Comparison of ENCODE assay signal across 26 cellular contexts in the genomic region with DNA sequence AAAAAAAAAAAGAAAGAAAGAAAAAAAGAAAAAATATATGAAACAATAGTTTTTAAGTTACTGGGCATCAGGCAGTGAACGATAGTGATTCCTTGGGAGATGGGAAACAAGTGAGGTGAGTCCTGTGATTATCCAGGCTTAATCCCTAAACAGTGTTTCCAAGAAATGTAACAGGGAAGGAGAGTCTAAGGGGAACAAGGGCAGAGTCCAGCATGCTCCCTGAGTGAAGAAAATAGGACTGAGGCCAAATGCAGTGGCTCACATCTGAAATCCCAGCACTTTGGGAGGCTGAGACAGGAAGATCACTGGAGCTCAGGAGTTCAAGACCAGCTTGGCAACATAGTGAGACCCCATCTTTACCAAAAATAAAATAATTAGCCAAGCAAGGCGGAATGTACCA. TPM values are rescaled to one million over a fixed set of nuclear protein-coding genes. Genes with fewer than 3 reads are reported as not detected.
DNase-seq lines count a peak whose midpoint lies in the region; ATAC-seq, FAIRE-seq and TF ChIP-seq lines count a peak whose summit lies in the region.
"Had no signal": no experiment of that assay in that cellular context is flagged by ENCODE, and none has a peak within 500 bp of the region (broad histone marks: within the 10 kb centered on the region; RNA-seq: fewer than 3 reads in every experiment).

No MANE protein-coding gene starts in this region.

- peaks cover 6 to 42% (median 34%) of the 10 kb centered on the region in 3 experiments for H3K36me3 Mint-ChIP-seq in H9 (ENCODE audit: insufficient read depth in 1 of 3, low read depth in 3 of 3)
- H3K36me3 Mint-ChIP-seq in naive thymus-derived CD4-positive, alpha-beta T cell = peaks cover 3 to 53% (median 26%) of the 10 kb centered on the region in 5 donors
- H3K36me3 Mint-ChIP-seq in stimulated activated memory B cell treated with anti-CD40 and anti-IgM and Interleukin-4, amounts not matched to agents 10 μg/mL and 1 μg/mL and 100 μg/mL, for 72 hours = peaks cover 50% of the 10 kb centered on the region
- H3K36me3 Mint-ChIP-seq: natural killer cell had no signal

- no peak for TF ChIP-seq EP300 in A549 (IDR thresholded peaks at IDR 0.05)
- no peak for TF ChIP-seq EP300 in H1 (IDR thresholded peaks at IDR 0.05; ENCODE audit: borderline replicate concordance in 1 of 2, low read depth in 2 of 2, low read length in 2 of 2)

- CTCF ChIA-PET in A549 (lab: Yijun Ruan, JAX) (interaction anchor here (0.8 to 2.0 kb wide), 5 partner anchors 21 to 82 kb away, joined by 3 to 15 read pairs (median 6); no protein-coding TSS in a partner anchor), H1 (lab: Charles Lee; ENCODE audit: partially characterized antibody) (no interaction called here)
- CTCF ChIA-PET in naive thymus-derived CD4-positive, alpha-beta T cell (lab: Charles Lee) = no interaction called here

- no peak for FAIRE-seq in A549 (lab: Jason Lieb, UNC)
- no peak for FAIRE-seq in H1 (lab: Jason Lieb, UNC)

- TF ChIP-seq RAD21 in A549 (conservative IDR thresholded peaks at IDR 0.05 in 1 of 2, IDR thresholded peaks at IDR 0.05 in 1 of 2) (no peak), H1 (IDR thresholded peaks at IDR 0.05 in 1 of 2, conservative IDR thresholded peaks at IDR 0.05 in 1 of 2; ENCODE audit: low read depth in 2 of 2, low read length in 2 of 2) (no peak)

- H3K18ac ChIP-seq in H9 (ENCODE audit: insufficient read length, low read depth, low read length) = no peak overlapping the region
- no peak overlapping the region for H3K18ac ChIP-seq in H1 (ENCODE audit: extremely low read depth, low read length)

- H3K9me3 Mint-ChIP-seq in H9 = no peaks in the 10 kb centered on the region
- no peaks in the 10 kb centered on the region for H3K9me3 Mint-ChIP-seq in naive thymus-derived CD4-positive, alpha-beta T cell
- no peaks in the 10 kb centered on the region for H3K9me3 Mint-ChIP-seq in stimulated activated memory B cell treated with anti-CD40 and anti-IgM and Interleukin-4, amounts not matched to agents 10 μg/mL and 1 μg/mL and 100 μg/mL, for 72 hours
- H3K9me3 Mint-ChIP-seq: activated T-helper 1 cell treated with anti-CD3 and anti-CD28 coated beads, Interleukin-12 subunit alpha, Interleukin-12 subunit beta, Interleukin-2, Interleukin-4 antibody, amounts not matched to agents 30 ng/mL and 10 ng/mL and 1 ng/mL, durations not matched to agents 14 hours and 24 hours and 36 hours; immature natural killer cell; natural killer cell; type B pancreatic cell had no signal

- H3K27ac Mint-ChIP-seq in H9 = peak overlapping the region in 2 of 3 experiments; percentile 69 to 76; a peak in 5 of 7 replicates
- peak overlapping the region in 5 of 9 donors; percentile 8 to 71 (median 36) for H3K27ac Mint-ChIP-seq in naive thymus-derived CD4-positive, alpha-beta T cell
- no peak overlapping the region for H3K27ac Mint-ChIP-seq in stimulated activated memory B cell treated with anti-CD40 and anti-IgM and Interleukin-4, amounts not matched to agents 10 μg/mL and 1 μg/mL and 100 μg/mL, for 72 hours
- H3K27ac Mint-ChIP-seq: activated naive CD8-positive, alpha-beta T cell; activated T-helper 1 cell treated with anti-CD3 and anti-CD28 coated beads, Interleukin-12 subunit alpha, Interleukin-12 subunit beta, Interleukin-2, Interleukin-4 antibody, amounts not matched to agents 30 ng/mL and 10 ng/mL and 1 ng/mL, durations not matched to agents 14 hours and 24 hours and 36 hours; natural killer cell; type B pancreatic cell had no signal

- 60% methylated on average over 2 of the region's 2 CpGs for WGBS in A549 (ENCODE audit: missing lambda C conversion rate)
- no CpG with 5 or more reads among the region's 2 CpGs for WGBS in H9 (ENCODE audit: extremely low coverage, insufficient read length, low lambda C conversion rate)
- WGBS in H1 (ENCODE audit: extremely low coverage in 1 of 2, insufficient coverage in 1 of 2, insufficient read length in 1 of 2, insufficient replicate concordance in 2 of 2, low coverage in 1 of 2, low lambda C conversion rate in 2 of 2, missing lambda C conversion rate in 1 of 2), 2 experiments = 91% methylated on average over 2 of the region's 2 CpGs; no CpG with 5 or more reads in 1 of the 2 experiments

- H3K27ac ChIP-seq in A549 = peak overlapping the region; percentile 66 to 80; a peak in 5 of 6 replicates
- H3K27ac ChIP-seq in H9 (ENCODE audit: insufficient read length, low read depth, low read length) = no peak overlapping the region
- H3K27ac ChIP-seq in H1 (ENCODE audit: low read depth, low read length) = no peak overlapping the region
- H3K27ac ChIP-seq in naive thymus-derived CD4-positive, alpha-beta T cell (ENCODE audit: low read depth, low read length) = no peak overlapping the region
- H3K27ac ChIP-seq: body of pancreas had no signal

- H2BK120ac ChIP-seq in H9 (ENCODE audit: low read depth, low read length, poor library complexity, severe bottlenecking) = no peak overlapping the region
- no peak overlapping the region for H2BK120ac ChIP-seq in H1 (replicated peaks; ENCODE audit: low read depth, low read length)

- no peak overlapping the region for H3K4me3 Mint-ChIP-seq in H9
- H3K4me3 Mint-ChIP-seq in naive thymus-derived CD4-positive, alpha-beta T cell = no peak overlapping the region
- H3K4me3 Mint-ChIP-seq in stimulated activated memory B cell treated with anti-CD40 and anti-IgM and Interleukin-4, amounts not matched to agents 10 μg/mL and 1 μg/mL and 100 μg/mL, for 72 hours = no peak overlapping the region
- H3K4me3 Mint-ChIP-seq: activated naive CD8-positive, alpha-beta T cell; activated T-helper 1 cell treated with anti-CD3 and anti-CD28 coated beads, Interleukin-12 subunit alpha, Interleukin-12 subunit beta, Interleukin-2, Interleukin-4 antibody, amounts not matched to agents 30 ng/mL and 10 ng/mL and 1 ng/mL, durations not matched to agents 14 hours and 24 hours and 36 hours; immature natural killer cell; natural killer cell; type B pancreatic cell had no signal

- H2AK5ac ChIP-seq in H9 (ENCODE audit: insufficient read length, low read length) (no peak overlapping the region), H1 (ENCODE audit: low read depth, low read length) (no peak overlapping the region)

- DNase-seq in A549 (ENCODE audit: low read depth in 1 of 2, low spot score in 1 of 2) (no peak), H9 (no peak), H1 (ENCODE audit: low read depth in 1 of 2, low spot score in 2 of 2) (no peak), amniotic stem cell (lab: John Stamatoyannopoulos, UW) (no peak), NCI-H1105 treated with DMSO at 0.1 percent for 48 hours (lab: John Stamatoyannopoulos, UW) (no peak), NCI-H526 treated with DMSO at 0.1 percent for 48 hours (lab: John Stamatoyannopoulos, UW) (no peak)
- DNase-seq in naive thymus-derived CD4-positive, alpha-beta T cell = no peak
- DNase-seq: body of pancreas; HCEC 1CT; immature natural killer cell; KBM-7; natural killer cell; NCI-H2029; posterior cingulate gyrus; SIG-M5; stimulated activated CD4-positive, alpha-beta T cell treated with anti-CD3 and anti-CD28 coated beads, Interleukin-12 subunit alpha, Interleukin-12 subunit beta, amount 100 ng/mL, for 4 hours had no signal

- H3K27me3 ChIP-seq in H9 (ENCODE audit: insufficient read depth, low read length) (no peaks in the 10 kb centered on the region), H1 (replicated peaks in 1 of 4; ENCODE audit: control insufficient read depth in 3 of 4, extremely low read depth in 1 of 4, insufficient read depth in 3 of 4, low read length in 3 of 4) (no peaks in the 10 kb centered on the region)
- H3K27me3 ChIP-seq in naive thymus-derived CD4-positive, alpha-beta T cell (ENCODE audit: control insufficient read depth in 2 of 2, insufficient read depth in 2 of 2, low read length in 2 of 2) = no peaks in the 10 kb centered on the region
- H3K27me3 ChIP-seq: body of pancreas had no signal

- no peak overlapping the region for H2BK20ac ChIP-seq in H9 (ENCODE audit: low read depth, low read length, poor library complexity, severe bottlenecking)
- H2BK20ac ChIP-seq in H1 (ENCODE audit: low read length) = no peak overlapping the region

- TF ChIP-seq POLR2A in A549 (IDR thresholded peaks at IDR 0.05; ENCODE audit: low read length) (no peak), H1 (IDR thresholded peaks at IDR 0.05; ENCODE audit: control extremely low read depth in 1 of 2, low read depth in 2 of 2, low read length in 2 of 2) (no peak)

- intact Hi-C loops in naive thymus-derived CD4-positive, alpha-beta T cell (cut with micrococcal nuclease) = no loop called here

- H2AFZ ChIP-seq in H9 (ENCODE audit: low read length) = no peak overlapping the region
- H2AFZ ChIP-seq in H1 (ENCODE audit: low read length) = no peak overlapping the region

- H2BK5ac ChIP-seq in H9 (ENCODE audit: insufficient read length, low read length) (no peak overlapping the region), H1 (ENCODE audit: low read depth, low read length) (0 out of 2 replicates have a peak overlapping the region, but pooled peaks have one; percentile 49)

- H4K8ac ChIP-seq in H9 (replicated peaks; ENCODE audit: insufficient read length, low read depth, low read length) = no peak overlapping the region
- H4K8ac ChIP-seq in H1 (ENCODE audit: extremely low read depth, insufficient read depth, low read length) = no peak overlapping the region; the same call in 1 of the 2 replicates

- peaks cover 8 to 9% of the 10 kb centered on the region in 2 experiments for H3K4me1 Mint-ChIP-seq in H9
- H3K4me1 Mint-ChIP-seq in naive thymus-derived CD4-positive, alpha-beta T cell = peaks cover 3 to 24% (median 8%) of the 10 kb centered on the region in 7 donors
- H3K4me1 Mint-ChIP-seq in stimulated activated memory B cell treated with anti-CD40 and anti-IgM and Interleukin-4, amounts not matched to agents 10 μg/mL and 1 μg/mL and 100 μg/mL, for 72 hours = peaks cover 12% of the 10 kb centered on the region

- H3K9me3 ChIP-seq in A549 (no peaks in the 10 kb centered on the region), H9 (ENCODE audit: control insufficient read depth, low read depth, low read length) (no peaks in the 10 kb centered on the region), H1 (ENCODE audit: insufficient read depth in 2 of 2, low read depth in 1 of 2, low read length in 1 of 2) (no peaks in the 10 kb centered on the region)
- H3K9me3 ChIP-seq in naive thymus-derived CD4-positive, alpha-beta T cell (ENCODE audit: control insufficient read depth in 2 of 3, low read length in 3 of 3) = no peaks in the 10 kb centered on the region
- H3K9me3 ChIP-seq: body of pancreas had no signal

- no peak overlapping the region for H4K5ac ChIP-seq in H9 (ENCODE audit: insufficient read length, low read depth, low read length)
- H4K5ac ChIP-seq in H1 (ENCODE audit: insufficient read length, low read depth, low read length) = no peak overlapping the region

- H3K27me3 Mint-ChIP-seq in H9 (ENCODE audit: low read depth) = no peaks in the 10 kb centered on the region
- no peaks in the 10 kb centered on the region for H3K27me3 Mint-ChIP-seq in naive thymus-derived CD4-positive, alpha-beta T cell
- no peaks in the 10 kb centered on the region for H3K27me3 Mint-ChIP-seq in stimulated activated memory B cell treated with anti-CD40 and anti-IgM and Interleukin-4, amounts not matched to agents 10 μg/mL and 1 μg/mL and 100 μg/mL, for 72 hours
- H3K27me3 Mint-ChIP-seq: activated naive CD8-positive, alpha-beta T cell; type B pancreatic cell had no signal

- no peak overlapping the region for H3T11ph ChIP-seq in H9 (ENCODE audit: low read length)

- no peaks in the 10 kb centered on the region for H3K79me2 ChIP-seq in H9 (ENCODE audit: insufficient read depth, low read length)
- no peaks in the 10 kb centered on the region for H3K79me2 ChIP-seq in H1 (ENCODE audit: control insufficient read depth in 1 of 2, insufficient read depth in 2 of 2, low read length in 2 of 2)

- no peak overlapping the region for H4K91ac ChIP-seq in H9 (ENCODE audit: insufficient read length, low read depth, low read length)
- no peak overlapping the region for H4K91ac ChIP-seq in H1 (replicated peaks; ENCODE audit: insufficient read length, low read length)

- H3K9ac ChIP-seq in H9 (ENCODE audit: extremely low read depth, insufficient read length, low read length) = peak overlapping the region; percentile 31
- 0 out of 7 replicates have a peak overlapping the region, but pooled peaks of 1 of the 4 experiments have one; percentile 40 for H3K9ac ChIP-seq in H1 (replicated peaks in 1 of 4; ENCODE audit: extremely low read depth in 1 of 4, low read depth in 3 of 4, low read length in 3 of 4)

- H3K56ac ChIP-seq in H9 (ENCODE audit: insufficient read length, low read depth, low read length) (no peak overlapping the region), H1 (replicated peaks; ENCODE audit: insufficient read length, low read depth, low read length) (no peak overlapping the region)

- H3K36me3 ChIP-seq in H1 (ENCODE audit: control insufficient read depth in 2 of 4, insufficient read depth in 4 of 4, low read length in 3 of 4) = no peaks in the 10 kb centered on the region; a peak in 1 of 8 replicates
- peaks cover 0 to 23% (median 0%) of the 10 kb centered on the region in 3 experiments for H3K36me3 ChIP-seq in naive thymus-derived CD4-positive, alpha-beta T cell (ENCODE audit: control insufficient read depth in 2 of 3, insufficient read depth in 3 of 3, low read length in 3 of 3)

- no peak overlapping the region for H3K23ac ChIP-seq in H9 (ENCODE audit: insufficient read length, low read depth, low read length)
- no peak overlapping the region for H3K23ac ChIP-seq in H1 (ENCODE audit: insufficient read length)

- no peaks in the 10 kb centered on the region for H4K20me1 ChIP-seq in H9 (ENCODE audit: control insufficient read depth, insufficient read depth, insufficient read length)
- peaks cover 0 to 1% of the 10 kb centered on the region in 2 experiments for H4K20me1 ChIP-seq in H1 (replicated peaks in 1 of 2; ENCODE audit: control insufficient read depth in 1 of 2, insufficient read depth in 2 of 2, low read length in 2 of 2)

- no peaks in the 10 kb centered on the region for H3K79me1 ChIP-seq in H9 (ENCODE audit: insufficient read depth, low read depth, low read length, poor library complexity, severe bottlenecking)
- no peaks in the 10 kb centered on the region for H3K79me1 ChIP-seq in H1 (ENCODE audit: low read depth, low read length)

- H3K4me1 ChIP-seq in A549 (peaks cover 31% of the 10 kb centered on the region), H9 (ENCODE audit: insufficient read depth, low read length) (no peaks in the 10 kb centered on the region; the same call in 1 of the 2 replicates), H1 (replicated peaks in 1 of 4; ENCODE audit: control insufficient read depth in 3 of 4, insufficient read depth in 4 of 4, low read length in 3 of 4) (peaks cover 0 to 5% (median 0%) of the 10 kb centered on the region in 4 experiments; a peak in 1 of 7 replicates)
- H3K4me1 ChIP-seq in naive thymus-derived CD4-positive, alpha-beta T cell (ENCODE audit: control insufficient read depth in 2 of 2, insufficient read depth in 2 of 2, low read length in 2 of 2) = no peaks in the 10 kb centered on the region
- H3K4me1 ChIP-seq: body of pancreas had no signal

- H3K4me3 ChIP-seq in A549 (no peak overlapping the region), H1 (ENCODE audit: extremely low read depth in 1 of 4, insufficient read depth in 2 of 4, low read depth in 3 of 4, low read length in 4 of 4) (no peak overlapping the region)
- no peak overlapping the region for H3K4me3 ChIP-seq in naive thymus-derived CD4-positive, alpha-beta T cell (ENCODE audit: low read length)
- H3K4me3 ChIP-seq: body of pancreas had no signal

- H3K14ac ChIP-seq in H9 (ENCODE audit: insufficient read depth, low read length) = no peak overlapping the region; the same call in 1 of the 2 replicates
- H3K14ac ChIP-seq in H1 (ENCODE audit: insufficient read length) = no peak overlapping the region

- H3K23me2 ChIP-seq in H9 (ENCODE audit: insufficient read length, low read depth, low read length, poor library complexity, severe bottlenecking) = no peaks in the 10 kb centered on the region
- H3K23me2 ChIP-seq in H1 (ENCODE audit: low read depth, low read length) = no peaks in the 10 kb centered on the region

- no peak overlapping the region for H3K4ac ChIP-seq in H9 (ENCODE audit: low read depth, low read length)
- no peak overlapping the region for H3K4ac ChIP-seq in H1 (replicated peaks; ENCODE audit: insufficient read length, low read depth, low read length)

- peak in 1 of 2 experiments; percentile 15; a peak in 3 of 6 replicates for ATAC-seq in A549
- no peak for ATAC-seq in naive thymus-derived CD4-positive, alpha-beta T cell
- ATAC-seq in stimulated activated memory B cell treated with anti-CD40 and anti-IgM and Interleukin-4, amounts not matched to agents 10 μg/mL and 1 μg/mL and 100 μg/mL, for 72 hours = no peak
- ATAC-seq: body of pancreas, esophagus mucosa, natural killer cell had no signal

- TF ChIP-seq CTCF in A549 (IDR thresholded peaks at IDR 0.05) (no peak), H9 (conservative IDR thresholded peaks at IDR 0.05) (no peak), H1 (IDR thresholded peaks at IDR 0.05; ENCODE audit: control extremely low read depth in 1 of 3, insufficient read depth in 1 of 3, low read depth in 1 of 3, low read length in 3 of 3) (no peak)

- POLR2A ChIA-PET in A549 (lab: Yijun Ruan, JAX) (interaction anchor here (1.6 kb wide), 1 partner anchor 40 kb away, joined by 11 read pairs; no protein-coding TSS in a partner anchor), H1 (lab: Charles Lee; ENCODE audit: partially characterized antibody) (interaction anchor here (1.6 kb wide), 1 partner anchor 40 kb away, joined by 6 read pairs; no protein-coding TSS in a partner anchor)
- POLR2A ChIA-PET in naive thymus-derived CD4-positive, alpha-beta T cell (lab: Charles Lee) = no interaction called here

- H3K4me2 ChIP-seq in A549 = peak overlapping the region; percentile 66
- no peak overlapping the region for H3K4me2 ChIP-seq in H9 (ENCODE audit: insufficient read depth, insufficient read length, low read length)
- no peak overlapping the region; a peak in 1 of 4 replicates for H3K4me2 ChIP-seq in H1 (ENCODE audit: insufficient read depth in 1 of 2, low read depth in 2 of 2, low read length in 2 of 2)

- no peak overlapping the region for H2BK12ac ChIP-seq in H9 (ENCODE audit: insufficient read length, low read depth, low read length)
- H2BK12ac ChIP-seq in H1 (ENCODE audit: low read depth, low read length) = no peak overlapping the region

- H2BK15ac ChIP-seq in H9 (ENCODE audit: low read depth, low read length) (no peak overlapping the region), H1 (ENCODE audit: low read length) (no peak overlapping the region)

RNA-seq across cellular contexts. Expression of gene R3HDM2, which starts 40.7 kb away (rescaled TPM):
- polyA plus RNA-seq in A549 (2011; rRNA removed) (28.8 and 30.6 TPM in 2 replicates), A549 (2017; fragmentation: RNase III; extraction: RNeasy Plus Mini Kit Qiagen cat#74134 plus additional on column Dnase treatment) (14.0 to 14.7 TPM (median 14.4 TPM) in 3 replicates), H1 (2011; rRNA removed) (25.6 and 37.1 TPM in 2 replicates)
- polyA plus RNA-seq in A549 (2012; cell fraction: cytosol; rRNA removed) = 24.1 and 33.5 TPM in 2 replicates
- polyA plus RNA-seq in A549 (2012; cell fraction: nucleus; rRNA removed) = 44.2 and 64.6 TPM in 2 replicates
- 32.8 and 38.9 TPM in 2 replicates for polyA minus RNA-seq in A549 (2011; rRNA and poly(A)+ RNA removed)
- 43.9 and 45.4 TPM in 2 replicates for total RNA-seq in H9 (2021)
- total RNA-seq in H1 (2021; fragmentation: NEBNext Ultra II Directional; extraction: Animal tissue kit (Norgen Biotek cat#: 25700)) = 23.7 and 27.0 TPM in 2 replicates
- polyA plus RNA-seq in H1 (2011; cell fraction: cytosol; rRNA removed) = 16.0 TPM
- 73.0 TPM for polyA plus RNA-seq in H1 (2011; cell fraction: nucleus; rRNA removed)
- polyA plus RNA-seq in H1 (2012, experiment 1 of 2) = 20.7 to 26.7 TPM (median 23.3 TPM) in 4 replicates
- 5.2 TPM for polyA plus RNA-seq in H1 (2012, experiment 2 of 2)
- 21.6 TPM for polyA plus RNA-seq in H1 (2013, experiment 1 of 2)
- polyA plus RNA-seq in H1 (2013, experiment 2 of 2) = 17.4 TPM
- 23.3 and 26.0 TPM in 2 replicates for polyA minus RNA-seq in H1 (2011; rRNA and poly(A)+ RNA removed)
- polyA minus RNA-seq in H1 (2011; cell fraction: cytosol; rRNA and poly(A)+ RNA removed) = 17.4 TPM
- 33.8 TPM for polyA minus RNA-seq in H1 (2011; cell fraction: nucleus; rRNA and poly(A)+ RNA removed)
- 100 to 1,000 TPM in 4 of 5 experiments, 10 to 100 TPM in 1; 74.9 to 145 (median 120) TPM for total RNA-seq in naive thymus-derived CD4-positive, alpha-beta T cell
- polyA plus RNA-seq in naive thymus-derived CD4-positive, alpha-beta T cell = 10 to 100 TPM; 13.7 to 25.8 TPM

RNA-seq across cellular contexts. Expression of gene INHBC, which starts 44.4 kb away (rescaled TPM):
- 0.07 and 0.08 TPM in 2 replicates for polyA plus RNA-seq in A549 (2011; rRNA removed)
- polyA plus RNA-seq in A549 (2012; cell fraction: cytosol; rRNA removed) = 0.03 and 0.08 TPM in 2 replicates
- 0.11 and 0.13 TPM in 2 replicates for polyA plus RNA-seq in A549 (2012; cell fraction: nucleus; rRNA removed)
- polyA plus RNA-seq in A549 (2017; fragmentation: RNase III; extraction: RNeasy Plus Mini Kit Qiagen cat#74134 plus additional on column Dnase treatment) = not detected in 3 replicates
- 0.08 TPM in 1 of 2 replicates, not detected in the other for polyA minus RNA-seq in A549 (2011; rRNA and poly(A)+ RNA removed)
- not detected in 2 replicates for total RNA-seq in H9 (2021)
- not detected in 2 replicates for total RNA-seq in H1 (2021; fragmentation: NEBNext Ultra II Directional; extraction: Animal tissue kit (Norgen Biotek cat#: 25700))
- 0.15 and 0.30 TPM in 2 replicates for polyA plus RNA-seq in H1 (2011; rRNA removed)
- polyA plus RNA-seq in H1 (2011; cell fraction: cytosol; rRNA removed) = 0.12 TPM
- 0.26 TPM for polyA plus RNA-seq in H1 (2011; cell fraction: nucleus; rRNA removed)
- 0.51 to 0.74 TPM (median 0.59 TPM) in 4 replicates for polyA plus RNA-seq in H1 (2012, experiment 1 of 2)
- 0.08 TPM for polyA plus RNA-seq in H1 (2012, experiment 2 of 2)
- 0.06 TPM for polyA plus RNA-seq in H1 (2013, experiment 1 of 2)
- 0.06 TPM for polyA plus RNA-seq in H1 (2013, experiment 2 of 2)
- polyA minus RNA-seq in H1 (2011; rRNA and poly(A)+ RNA removed) = 0.07 and 0.28 TPM in 2 replicates
- polyA minus RNA-seq in H1 (2011; cell fraction: cytosol; rRNA and poly(A)+ RNA removed) = not detected
- polyA minus RNA-seq in H1 (2011; cell fraction: nucleus; rRNA and poly(A)+ RNA removed) = not detected
- total RNA-seq in naive thymus-derived CD4-positive, alpha-beta T cell = under 1 TPM in 1 of 5 experiments, not detected in 4; 0.16 TPM
- polyA plus RNA-seq in naive thymus-derived CD4-positive, alpha-beta T cell = not detected
- total RNA-seq: activated CD8-positive, alpha-beta memory T cell treated with anti-CD3 and anti-CD28 coated beads for 36 hours; activated T-helper 1 cell treated with anti-CD3 and anti-CD28 coated beads, Interleukin-12 subunit alpha, Interleukin-12 subunit beta, Interleukin-2, Interleukin-4 antibody, amounts not matched to agents 30 ng/mL and 10 ng/mL and 1 ng/mL, durations not matched to agents 14 hours and 24 hours and 36 hours; body of pancreas; Daoy; esophagus mucosa; lung microvascular endothelial cell; NCI-H460; T-helper 2 cell treated with Interferon-gamma antibody and Interleukin-4, amounts not matched to agents 100 ng/mL and 5 ng/mL, for 36 hours had no signal

Comparison
In these comparisons a context has a peak if more than half of its experiments do, and no peak if none do; other contexts are left out.
1. H3K27ac ChIP-seq: peak in A549 (2 of 2); none in H9 (single experiment), H1 (single experiment) and naive thymus-derived CD4-positive, alpha-beta T cell (single experiment).